Comparison of ENCODE assay signal across 18 cellular contexts in the genomic region with DNA sequence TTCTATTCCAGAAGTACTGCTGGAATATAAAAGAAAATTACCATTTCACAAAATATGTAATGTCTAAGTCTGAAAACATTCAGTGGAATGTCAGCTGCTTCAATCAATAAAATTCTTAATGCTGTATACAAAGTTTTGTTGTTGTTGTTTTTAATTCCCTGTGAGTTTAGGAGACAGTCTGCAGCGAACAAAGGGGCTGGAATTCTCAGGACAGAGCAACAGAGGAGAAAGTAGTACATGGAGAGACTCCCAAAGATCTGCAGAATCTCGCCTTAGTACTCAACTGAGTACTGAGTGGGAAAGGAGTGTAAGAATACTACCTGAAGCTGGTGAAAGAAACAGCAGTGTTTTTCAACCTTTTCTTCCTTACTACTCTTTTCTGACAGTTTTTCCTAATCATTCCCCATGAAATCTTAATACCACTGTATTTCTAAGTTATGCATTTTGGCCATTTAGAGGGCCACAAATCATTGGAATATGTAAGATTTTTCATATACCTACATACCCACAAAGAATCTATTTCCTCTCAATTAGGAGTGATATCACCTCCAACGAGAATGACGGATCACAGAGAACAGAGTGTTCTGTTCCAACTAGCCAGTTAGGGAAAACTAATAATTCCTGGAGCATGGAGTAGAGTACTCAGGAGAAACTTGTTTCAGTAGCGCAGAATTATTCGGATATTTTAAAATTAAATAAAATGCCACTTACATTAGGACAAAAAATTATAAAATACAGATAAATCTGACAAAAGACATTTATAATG. TPM values are rescaled to one million over a fixed set of nuclear protein-coding genes. Genes with fewer than 3 reads are reported as not detected.
DNase-seq lines count a peak whose midpoint lies in the region; ATAC-seq, FAIRE-seq and TF ChIP-seq lines count a peak whose summit lies in the region.
"Had no signal": no experiment of that assay in that cellular context is flagged by ENCODE, and none has a peak within 500 bp of the region (broad histone marks: within the 10 kb centered on the region; RNA-seq: fewer than 3 reads in every experiment).

No MANE protein-coding gene starts in this region.

- H3K9me3 ChIP-seq in A549: no peaks in the 10 kb centered on the region
- H3K9me3 ChIP-seq in SJSA1 (replicated peaks): no peaks in the 10 kb centered on the region
- H3K9me3 ChIP-seq in effector memory CD4-positive, alpha-beta T cell (ENCODE audit: control insufficient read depth, low read length): no peaks in the 10 kb centered on the region
- H3K9me3 ChIP-seq: adrenal gland, esophagus squamous epithelium had no signal

- H3K36me3 ChIP-seq in SJSA1: peaks cover 73% of the 10 kb centered on the region
- H3K36me3 ChIP-seq in effector memory CD4-positive, alpha-beta T cell (ENCODE audit: control insufficient read depth, insufficient read depth, low read length): no peaks in the 10 kb centered on the region
- H3K36me3 ChIP-seq: adrenal gland had no signal

- no peak overlapping the region for H3K4me3 ChIP-seq in A549
- H3K4me3 ChIP-seq in SJSA1: no peak overlapping the region
- peak overlapping the region; percentile 3 for H3K4me3 ChIP-seq in fibroblast of villous mesenchyme (ENCODE audit: low read depth, low read length)
- H3K4me3 ChIP-seq in effector memory CD4-positive, alpha-beta T cell (ENCODE audit: insufficient read depth, low read depth, low read length, poor library complexity, severe bottlenecking): no peak overlapping the region
- H3K4me3 ChIP-seq: adrenal gland, esophagus squamous epithelium, skin epidermis had no signal

- POLR2A ChIA-PET in A549 (lab: Yijun Ruan, JAX): no interaction called here

- no peak for TF ChIP-seq RAD21 in A549 (conservative IDR thresholded peaks at IDR 0.05 in 1 of 2, IDR thresholded peaks at IDR 0.05 in 1 of 2)

- no peak for FAIRE-seq in A549 (lab: Jason Lieb, UNC)
- FAIRE-seq: colon had no signal

- peak in 1 of 2 experiments; percentile 42; a peak in 2 of 6 replicates for ATAC-seq in A549
- peak; percentile 73 for ATAC-seq in sciatic nerve
- ATAC-seq: activated CD8-positive, alpha-beta T cell treated with anti-CD3 and anti-CD28 coated beads for 36 hours had no signal

- intact Hi-C loops in sciatic nerve (cut with DNase I): no loop called here

- H3K27me3 ChIP-seq in SJSA1 (replicated peaks): no peaks in the 10 kb centered on the region
- H3K27me3 ChIP-seq in effector memory CD4-positive, alpha-beta T cell (replicated peaks; ENCODE audit: control insufficient read depth, insufficient read depth, low read length, poor library complexity, severe bottlenecking): no peaks in the 10 kb centered on the region
- H3K27me3 ChIP-seq: adrenal gland, esophagus squamous epithelium had no signal

- H3K4me2 ChIP-seq in A549: peak overlapping the region; percentile 34
- H3K4me2 ChIP-seq: KMS-11 had no signal

- 90% methylated on average over 6 of the region's 6 CpGs for WGBS in A549 (ENCODE audit: missing lambda C conversion rate)

- H3K27ac ChIP-seq in A549 (peak overlapping the region; percentile 26 to 42; a peak in 3 of 6 replicates), SJSA1 (peak overlapping the region; percentile 47)
- H3K27ac ChIP-seq in effector memory CD4-positive, alpha-beta T cell (ENCODE audit: insufficient read depth, low read length, poor library complexity, severe bottlenecking): no peak overlapping the region
- H3K27ac ChIP-seq: adrenal gland, esophagus squamous epithelium, KMS-11 had no signal

- TF ChIP-seq EP300 in A549 (IDR thresholded peaks at IDR 0.05): no peak

- DNase-seq in A549 (ENCODE audit: low read depth in 1 of 2, low spot score in 1 of 2) (no peak), SJSA1 (ENCODE audit: low read depth in 1 of 2, low spot score in 2 of 2) (no peak), fibroblast of villous mesenchyme (ENCODE audit: low read depth) (peak; percentile 49), sciatic nerve (ENCODE audit: low spot score) (no peak), amniotic stem cell (lab: John Stamatoyannopoulos, UW) (no peak), islet precursor cell (no peak)
- no peak for DNase-seq in activated CD8-positive, alpha-beta memory T cell treated with anti-CD3 and anti-CD28 coated beads for 24 hours
- DNase-seq in effector memory CD4-positive, alpha-beta T cell: no peak
- DNase-seq: activated CD8-positive, alpha-beta T cell treated with anti-CD3 and anti-CD28 coated beads for 36 hours; adrenal gland; CD8-positive, alpha-beta memory T cell; esophagus squamous epithelium; NCI-H1436; NCI-H446; stimulated activated naive CD4-positive, alpha-beta T cell had no signal

- H3K4me1 ChIP-seq in A549 (peaks cover 68% of the 10 kb centered on the region), SJSA1 (replicated peaks) (peaks cover 43% of the 10 kb centered on the region)
- peaks cover 1% of the 10 kb centered on the region for H3K4me1 ChIP-seq in effector memory CD4-positive, alpha-beta T cell (ENCODE audit: control insufficient read depth, insufficient read depth, low read length, poor library complexity, severe bottlenecking)

- no peak for TF ChIP-seq POLR2A in A549 (IDR thresholded peaks at IDR 0.05; ENCODE audit: low read length)

- CTCF ChIA-PET in A549 (lab: Yijun Ruan, JAX): interaction anchor here (0.9 to 1.0 kb wide), 3 partner anchors 14 to 101 kb away, joined by 3 to 5 read pairs (median 4); no protein-coding TSS in a partner anchor

- TF ChIP-seq CTCF in A549 (IDR thresholded peaks at IDR 0.05) (no peak), fibroblast of villous mesenchyme (IDR thresholded peaks at IDR 0.05; ENCODE audit: insufficient read depth, low read depth, low read length) (no peak)

TF ChIP-seq in A549, 52 proteins besides CTCF, POLR2A, EP300 and RAD21:
- TF ChIP-seq ZNF302 (CRISPR knock-in tag; IDR thresholded peaks at IDR 0.05) (no peak), ESRRA (IDR thresholded peaks at IDR 0.05; ENCODE audit: borderline replicate concordance, low read length) (no peak), SMC3 (IDR thresholded peaks at IDR 0.05) (no peak), HOXB13 (CRISPR knock-in tag; IDR thresholded peaks at IDR 0.05; ENCODE audit: low read depth) (no peak)
- TF ChIP-seq, protein P1, sequence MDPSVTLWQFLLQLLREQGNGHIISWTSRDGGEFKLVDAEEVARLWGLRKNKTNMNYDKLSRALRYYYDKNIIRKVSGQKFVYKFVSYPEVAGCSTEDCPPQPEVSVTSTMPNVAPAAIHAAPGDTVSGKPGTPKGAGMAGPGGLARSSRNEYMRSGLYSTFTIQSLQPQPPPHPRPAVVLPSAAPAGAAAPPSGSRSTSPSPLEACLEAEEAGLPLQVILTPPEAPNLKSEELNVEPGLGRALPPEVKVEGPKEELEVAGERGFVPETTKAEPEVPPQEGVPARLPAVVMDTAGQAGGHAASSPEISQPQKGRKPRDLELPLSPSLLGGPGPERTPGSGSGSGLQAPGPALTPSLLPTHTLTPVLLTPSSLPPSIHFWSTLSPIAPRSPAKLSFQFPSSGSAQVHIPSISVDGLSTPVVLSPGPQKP (IDR thresholded peaks at IDR 0.05; ENCODE audit: low read depth, low read length): no peak
- TF ChIP-seq, protein P2, sequence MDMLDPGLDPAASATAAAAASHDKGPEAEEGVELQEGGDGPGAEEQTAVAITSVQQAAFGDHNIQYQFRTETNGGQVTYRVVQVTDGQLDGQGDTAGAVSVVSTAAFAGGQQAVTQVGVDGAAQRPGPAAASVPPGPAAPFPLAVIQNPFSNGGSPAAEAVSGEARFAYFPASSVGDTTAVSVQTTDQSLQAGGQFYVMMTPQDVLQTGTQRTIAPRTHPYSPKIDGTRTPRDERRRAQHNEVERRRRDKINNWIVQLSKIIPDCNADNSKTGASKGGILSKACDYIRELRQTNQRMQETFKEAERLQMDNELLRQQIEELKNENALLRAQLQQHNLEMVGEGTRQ (IDR thresholded peaks at IDR 0.05): no peak
- TF ChIP-seq, protein P3, sequence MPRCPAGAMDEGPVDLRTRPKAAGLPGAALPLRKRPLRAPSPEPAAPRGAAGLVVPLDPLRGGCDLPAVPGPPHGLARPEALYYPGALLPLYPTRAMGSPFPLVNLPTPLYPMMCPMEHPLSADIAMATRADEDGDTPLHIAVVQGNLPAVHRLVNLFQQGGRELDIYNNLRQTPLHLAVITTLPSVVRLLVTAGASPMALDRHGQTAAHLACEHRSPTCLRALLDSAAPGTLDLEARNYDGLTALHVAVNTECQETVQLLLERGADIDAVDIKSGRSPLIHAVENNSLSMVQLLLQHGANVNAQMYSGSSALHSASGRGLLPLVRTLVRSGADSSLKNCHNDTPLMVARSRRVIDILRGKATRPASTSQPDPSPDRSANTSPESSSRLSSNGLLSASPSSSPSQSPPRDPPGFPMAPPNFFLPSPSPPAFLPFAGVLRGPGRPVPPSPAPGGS (IDR thresholded peaks at IDR 0.05): no peak
- TF ChIP-seq, protein P4, sequence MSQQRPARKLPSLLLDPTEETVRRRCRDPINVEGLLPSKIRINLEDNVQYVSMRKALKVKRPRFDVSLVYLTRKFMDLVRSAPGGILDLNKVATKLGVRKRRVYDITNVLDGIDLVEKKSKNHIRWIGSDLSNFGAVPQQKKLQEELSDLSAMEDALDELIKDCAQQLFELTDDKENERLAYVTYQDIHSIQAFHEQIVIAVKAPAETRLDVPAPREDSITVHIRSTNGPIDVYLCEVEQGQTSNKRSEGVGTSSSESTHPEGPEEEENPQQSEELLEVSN (IDR thresholded peaks at IDR 0.05; ENCODE audit: borderline replicate concordance, low read depth): no peak

RNA-seq across cellular contexts. Expression of a gene that starts 16.0 kb away (rescaled TPM):
- polyA plus RNA-seq in A549 (2011; rRNA removed): 72.0 and 73.2 TPM in 2 replicates
- polyA plus RNA-seq in A549 (2012; cell fraction: cytosol; rRNA removed): 20.7 and 25.2 TPM in 2 replicates
- polyA plus RNA-seq in A549 (2012; cell fraction: nucleus; rRNA removed): 24.7 and 33.9 TPM in 2 replicates
- polyA plus RNA-seq in A549 (2017; fragmentation: RNase III; extraction: RNeasy Plus Mini Kit Qiagen cat#74134 plus additional on column Dnase treatment): 29.4 to 31.2 TPM (median 29.9 TPM) in 3 replicates
- 91.7 and 93.3 TPM in 2 replicates for polyA minus RNA-seq in A549 (2011; rRNA and poly(A)+ RNA removed)
- 71.6 and 83.0 TPM in 2 replicates for total RNA-seq in SJSA1 (2014; rRNA removed; shearing (Covaris generic))
- 248 and 372 TPM in 2 replicates for total RNA-seq in fibroblast of villous mesenchyme
- 71.9 TPM for total RNA-seq in sciatic nerve
